In the genomic region with DNA sequence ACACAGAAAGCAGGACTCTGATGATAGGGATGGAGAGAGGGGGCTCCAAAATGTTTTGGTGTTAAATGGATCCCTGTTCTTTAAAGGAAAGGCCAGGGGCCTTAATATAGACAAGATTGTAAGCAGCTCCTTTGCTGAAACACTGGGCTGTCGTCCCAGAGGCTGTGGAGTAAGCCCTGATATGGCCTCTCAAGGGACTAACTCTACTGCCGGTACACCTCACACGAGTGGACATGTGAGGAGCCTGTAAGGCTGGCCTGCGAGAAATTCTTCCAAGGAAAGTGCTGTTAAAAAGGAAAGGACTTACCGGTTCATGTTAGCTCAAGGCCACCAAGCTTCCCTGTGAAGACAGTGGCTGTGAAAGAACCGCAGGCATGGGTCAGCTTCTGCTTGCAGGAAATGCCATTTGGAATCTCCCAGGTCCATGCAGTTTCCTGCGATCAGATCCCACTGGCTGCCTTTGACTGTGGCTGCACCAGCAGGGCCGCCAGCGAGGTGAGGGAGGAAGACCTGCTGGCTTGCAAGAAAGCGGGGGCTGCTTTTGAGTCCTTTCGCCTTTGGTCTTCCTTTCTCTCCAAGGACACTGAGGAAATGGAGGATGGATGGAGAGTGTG, we compare ENCODE assay signal across 18 cellular contexts.
"Had no signal": no experiment of that assay in that cellular context is flagged by ENCODE, and none has a peak within 500 bp of the region (broad histone marks: within the 10 kb centered on the region; RNA-seq: fewer than 3 reads in every experiment).

No MANE protein-coding gene starts in this region.

- H3K9me3 Mint-ChIP-seq: activated T-helper 17 cell treated with anti-CD3 and anti-CD28 coated beads, Interleukin-2, amount 50 U/mL, for 72 hours had no signal

- H3K27ac Mint-ChIP-seq: activated T-helper 17 cell treated with anti-CD3 and anti-CD28 coated beads, Interleukin-2, amount 50 U/mL, for 72 hours; naive thymus-derived CD4-positive, alpha-beta T cell had no signal

- H3K4me3 ChIP-seq: dorsolateral prefrontal cortex, esophagus muscularis mucosa, lung, SJCRH30, stomach, thoracic aorta, upper lobe of right lung had no signal

- H3K4me3 Mint-ChIP-seq: activated T-helper 17 cell treated with anti-CD3 and anti-CD28 coated beads, Interleukin-2, amount 50 U/mL, for 72 hours had no signal

- DNase-seq: activated CD4-positive, alpha-beta T cell treated with anti-CD3 and anti-CD28 coated beads, Interleukin-2, amount 50 U/mL, for 1 hour; activated naive CD4-positive, alpha-beta T cell treated with Interleukin-2 at 50 U/mL for 16 hours; anterior cingulate cortex; brain microvascular endothelial cell; dorsolateral prefrontal cortex; naive thymus-derived CD4-positive, alpha-beta T cell; nucleus accumbens; SJCRH30; small intestine; stimulated activated CD4-positive, alpha-beta T cell treated with anti-CD3 and anti-CD28 coated beads, Interleukin-4, amount 100 ng/mL, for 4 hours; stimulated activated CD8-positive, alpha-beta memory T cell treated with anti-CD3 and anti-CD28 coated beads, Interleukin-4, amount 100 ng/mL, for 48 hours; stomach; T-helper 9 cell; upper lobe of right lung had no signal

- ATAC-seq: activated T-helper 17 cell treated with anti-CD3 and anti-CD28 coated beads, Interleukin-2, amount 50 U/mL, for 72 hours; naive thymus-derived CD4-positive, alpha-beta T cell; upper lobe of right lung had no signal
